In genomic region chr2:69741281-69742169, GRCh38 we compare ENCODE assay signal across 1 cellular context.
TF ChIP-seq lines count a peak whose summit lies in the region.

Gene ANXA4 (plus strand): TSS chr2:69742134. CDS start chr2:69781566, 39,432 bp downstream.

TF ChIP-seq in HepG2, 621 proteins besides CTCF, POLR2A, EP300 and RAD21 (continued from another document and continues in another):
- no peak for TF ChIP-seq CERS6 (CRISPR knock-in tag; IDR thresholded peaks at IDR 0.05)
- no peak for TF ChIP-seq KIAA2018 (CRISPR knock-in tag; IDR thresholded peaks at IDR 0.05; ENCODE audit: borderline replicate concordance)
- peak; percentile 93; the same call in 1 of the 2 replicates for TF ChIP-seq SRY (CRISPR knock-in tag; IDR thresholded peaks at IDR 0.05)
- peak; percentile 80 for TF ChIP-seq SMAD3 (CRISPR knock-in tag; IDR thresholded peaks at IDR 0.05)
- TF ChIP-seq MTF2 (CRISPR knock-in tag; IDR thresholded peaks at IDR 0.05; ENCODE audit: borderline replicate concordance) = peak; percentile 97
- no peak; the same call in 1 of the 2 replicates for TF ChIP-seq DNMT1 (CRISPR knock-in tag; IDR thresholded peaks at IDR 0.05)
- peak; percentile 88 for TF ChIP-seq KLF6 (CRISPR knock-in tag; IDR thresholded peaks at IDR 0.05)
- peak; percentile 29; the same call in 1 of the 2 replicates for TF ChIP-seq ZNF670 (CRISPR knock-in tag; IDR thresholded peaks at IDR 0.05; ENCODE audit: borderline replicate concordance)
- peak; percentile 66 for TF ChIP-seq XRCC5 (optimal IDR thresholded peaks at IDR 0.05; ENCODE audit: low read length)
- no peak for TF ChIP-seq CAMTA2 (CRISPR knock-in tag; IDR thresholded peaks at IDR 0.05; ENCODE audit: borderline replicate concordance)
- TF ChIP-seq, protein P1, sequence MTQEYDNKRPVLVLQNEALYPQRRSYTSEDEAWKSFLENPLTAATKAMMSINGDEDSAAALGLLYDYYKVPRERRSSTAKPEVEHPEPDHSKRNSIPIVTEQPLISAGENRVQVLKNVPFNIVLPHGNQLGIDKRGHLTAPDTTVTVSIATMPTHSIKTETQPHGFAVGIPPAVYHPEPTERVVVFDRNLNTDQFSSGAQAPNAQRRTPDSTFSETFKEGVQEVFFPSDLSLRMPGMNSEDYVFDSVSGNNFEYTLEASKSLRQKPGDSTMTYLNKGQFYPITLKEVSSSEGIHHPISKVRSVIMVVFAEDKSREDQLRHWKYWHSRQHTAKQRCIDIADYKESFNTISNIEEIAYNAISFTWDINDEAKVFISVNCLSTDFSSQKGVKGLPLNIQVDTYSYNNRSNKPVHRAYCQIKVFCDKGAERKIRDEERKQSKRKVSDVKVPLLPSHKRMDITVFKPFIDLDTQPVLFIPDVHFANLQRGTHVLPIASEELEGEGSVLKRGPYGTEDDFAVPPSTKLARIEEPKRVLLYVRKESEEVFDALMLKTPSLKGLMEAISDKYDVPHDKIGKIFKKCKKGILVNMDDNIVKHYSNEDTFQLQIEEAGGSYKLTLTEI (CRISPR knock-in tag; conservative IDR thresholded peaks at IDR 0.05) = no peak
- peak; percentile 69; the same call in 1 of the 2 replicates for TF ChIP-seq KDM3A (CRISPR knock-in tag; IDR thresholded peaks at IDR 0.05; ENCODE audit: low read depth)
- TF ChIP-seq, protein P2, sequence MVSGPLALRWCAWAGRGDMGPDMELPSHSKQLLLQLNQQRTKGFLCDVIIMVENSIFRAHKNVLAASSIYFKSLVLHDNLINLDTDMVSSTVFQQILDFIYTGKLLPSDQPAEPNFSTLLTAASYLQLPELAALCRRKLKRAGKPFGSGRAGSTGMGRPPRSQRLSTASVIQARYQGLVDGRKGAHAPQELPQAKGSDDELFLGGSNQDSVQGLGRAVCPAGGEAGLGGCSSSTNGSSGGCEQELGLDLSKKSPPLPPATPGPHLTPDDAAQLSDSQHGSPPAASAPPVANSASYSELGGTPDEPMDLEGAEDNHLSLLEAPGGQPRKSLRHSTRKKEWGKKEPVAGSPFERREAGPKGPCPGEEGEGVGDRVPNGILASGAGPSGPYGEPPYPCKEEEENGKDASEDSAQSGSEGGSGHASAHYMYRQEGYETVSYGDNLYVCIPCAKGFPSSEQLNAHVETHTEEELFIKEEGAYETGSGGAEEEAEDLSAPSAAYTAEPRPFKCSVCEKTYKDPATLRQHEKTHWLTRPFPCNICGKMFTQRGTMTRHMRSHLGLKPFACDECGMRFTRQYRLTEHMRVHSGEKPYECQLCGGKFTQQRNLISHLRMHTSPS (CRISPR knock-in tag; IDR thresholded peaks at IDR 0.05; ENCODE audit: low read depth) = no peak; the same call in 1 of the 2 replicates
- no peak for TF ChIP-seq ZFP62 (CRISPR knock-in tag; IDR thresholded peaks at IDR 0.05)
- TF ChIP-seq ZNF205 (CRISPR knock-in tag; IDR thresholded peaks at IDR 0.05) = 0 out of 2 replicates have a peak, but pooled peaks have one; percentile 23
- TF ChIP-seq, protein P3, sequence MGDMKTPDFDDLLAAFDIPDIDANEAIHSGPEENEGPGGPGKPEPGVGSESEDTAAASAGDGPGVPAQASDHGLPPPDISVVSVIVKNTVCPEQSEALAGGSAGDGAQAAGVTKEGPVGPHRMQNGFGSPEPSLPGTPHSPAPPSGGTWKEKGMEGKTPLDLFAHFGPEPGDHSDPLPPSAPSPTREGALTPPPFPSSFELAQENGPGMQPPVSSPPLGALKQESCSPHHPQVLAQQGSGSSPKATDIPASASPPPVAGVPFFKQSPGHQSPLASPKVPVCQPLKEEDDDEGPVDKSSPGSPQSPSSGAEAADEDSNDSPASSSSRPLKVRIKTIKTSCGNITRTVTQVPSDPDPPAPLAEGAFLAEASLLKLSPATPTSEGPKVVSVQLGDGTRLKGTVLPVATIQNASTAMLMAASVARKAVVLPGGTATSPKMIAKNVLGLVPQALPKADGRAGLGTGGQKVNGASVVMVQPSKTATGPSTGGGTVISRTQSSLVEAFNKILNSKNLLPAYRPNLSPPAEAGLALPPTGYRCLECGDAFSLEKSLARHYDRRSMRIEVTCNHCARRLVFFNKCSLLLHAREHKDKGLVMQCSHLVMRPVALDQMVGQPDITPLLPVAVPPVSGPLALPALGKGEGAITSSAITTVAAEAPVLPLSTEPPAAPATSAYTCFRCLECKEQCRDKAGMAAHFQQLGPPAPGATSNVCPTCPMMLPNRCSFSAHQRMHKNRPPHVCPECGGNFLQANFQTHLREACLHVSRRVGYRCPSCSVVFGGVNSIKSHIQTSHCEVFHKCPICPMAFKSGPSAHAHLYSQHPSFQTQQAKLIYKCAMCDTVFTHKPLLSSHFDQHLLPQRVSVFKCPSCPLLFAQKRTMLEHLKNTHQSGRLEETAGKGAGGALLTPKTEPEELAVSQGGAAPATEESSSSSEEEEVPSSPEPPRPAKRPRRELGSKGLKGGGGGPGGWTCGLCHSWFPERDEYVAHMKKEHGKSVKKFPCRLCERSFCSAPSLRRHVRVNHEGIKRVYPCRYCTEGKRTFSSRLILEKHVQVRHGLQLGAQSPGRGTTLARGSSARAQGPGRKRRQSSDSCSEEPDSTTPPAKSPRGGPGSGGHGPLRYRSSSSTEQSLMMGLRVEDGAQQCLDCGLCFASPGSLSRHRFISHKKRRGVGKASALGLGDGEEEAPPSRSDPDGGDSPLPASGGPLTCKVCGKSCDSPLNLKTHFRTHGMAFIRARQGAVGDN (CRISPR knock-in tag; IDR thresholded peaks at IDR 0.05) = peak; percentile 99
- TF ChIP-seq ZKSCAN5 (CRISPR knock-in tag; IDR thresholded peaks at IDR 0.05) = 0 out of 2 replicates have a peak, but pooled peaks have one; percentile 33
- TF ChIP-seq, protein P4, sequence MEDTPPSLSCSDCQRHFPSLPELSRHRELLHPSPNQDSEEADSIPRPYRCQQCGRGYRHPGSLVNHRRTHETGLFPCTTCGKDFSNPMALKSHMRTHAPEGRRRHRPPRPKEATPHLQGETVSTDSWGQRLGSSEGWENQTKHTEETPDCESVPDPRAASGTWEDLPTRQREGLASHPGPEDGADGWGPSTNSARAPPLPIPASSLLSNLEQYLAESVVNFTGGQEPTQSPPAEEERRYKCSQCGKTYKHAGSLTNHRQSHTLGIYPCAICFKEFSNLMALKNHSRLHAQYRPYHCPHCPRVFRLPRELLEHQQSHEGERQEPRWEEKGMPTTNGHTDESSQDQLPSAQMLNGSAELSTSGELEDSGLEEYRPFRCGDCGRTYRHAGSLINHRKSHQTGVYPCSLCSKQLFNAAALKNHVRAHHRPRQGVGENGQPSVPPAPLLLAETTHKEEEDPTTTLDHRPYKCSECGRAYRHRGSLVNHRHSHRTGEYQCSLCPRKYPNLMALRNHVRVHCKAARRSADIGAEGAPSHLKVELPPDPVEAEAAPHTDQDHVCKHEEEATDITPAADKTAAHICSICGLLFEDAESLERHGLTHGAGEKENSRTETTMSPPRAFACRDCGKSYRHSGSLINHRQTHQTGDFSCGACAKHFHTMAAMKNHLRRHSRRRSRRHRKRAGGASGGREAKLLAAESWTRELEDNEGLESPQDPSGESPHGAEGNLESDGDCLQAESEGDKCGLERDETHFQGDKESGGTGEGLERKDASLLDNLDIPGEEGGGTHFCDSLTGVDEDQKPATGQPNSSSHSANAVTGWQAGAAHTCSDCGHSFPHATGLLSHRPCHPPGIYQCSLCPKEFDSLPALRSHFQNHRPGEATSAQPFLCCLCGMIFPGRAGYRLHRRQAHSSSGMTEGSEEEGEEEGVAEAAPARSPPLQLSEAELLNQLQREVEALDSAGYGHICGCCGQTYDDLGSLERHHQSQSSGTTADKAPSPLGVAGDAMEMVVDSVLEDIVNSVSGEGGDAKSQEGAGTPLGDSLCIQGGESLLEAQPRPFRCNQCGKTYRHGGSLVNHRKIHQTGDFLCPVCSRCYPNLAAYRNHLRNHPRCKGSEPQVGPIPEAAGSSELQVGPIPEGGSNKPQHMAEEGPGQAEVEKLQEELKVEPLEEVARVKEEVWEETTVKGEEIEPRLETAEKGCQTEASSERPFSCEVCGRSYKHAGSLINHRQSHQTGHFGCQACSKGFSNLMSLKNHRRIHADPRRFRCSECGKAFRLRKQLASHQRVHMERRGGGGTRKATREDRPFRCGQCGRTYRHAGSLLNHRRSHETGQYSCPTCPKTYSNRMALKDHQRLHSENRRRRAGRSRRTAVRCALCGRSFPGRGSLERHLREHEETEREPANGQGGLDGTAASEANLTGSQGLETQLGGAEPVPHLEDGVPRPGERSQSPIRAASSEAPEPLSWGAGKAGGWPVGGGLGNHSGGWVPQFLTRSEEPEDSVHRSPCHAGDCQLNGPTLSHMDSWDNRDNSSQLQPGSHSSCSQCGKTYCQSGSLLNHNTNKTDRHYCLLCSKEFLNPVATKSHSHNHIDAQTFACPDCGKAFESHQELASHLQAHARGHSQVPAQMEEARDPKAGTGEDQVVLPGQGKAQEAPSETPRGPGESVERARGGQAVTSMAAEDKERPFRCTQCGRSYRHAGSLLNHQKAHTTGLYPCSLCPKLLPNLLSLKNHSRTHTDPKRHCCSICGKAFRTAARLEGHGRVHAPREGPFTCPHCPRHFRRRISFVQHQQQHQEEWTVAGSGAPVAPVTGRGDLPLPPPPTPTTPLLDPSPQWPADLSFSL (CRISPR knock-in tag; IDR thresholded peaks at IDR 0.05) = no peak
- TF ChIP-seq, protein P5, sequence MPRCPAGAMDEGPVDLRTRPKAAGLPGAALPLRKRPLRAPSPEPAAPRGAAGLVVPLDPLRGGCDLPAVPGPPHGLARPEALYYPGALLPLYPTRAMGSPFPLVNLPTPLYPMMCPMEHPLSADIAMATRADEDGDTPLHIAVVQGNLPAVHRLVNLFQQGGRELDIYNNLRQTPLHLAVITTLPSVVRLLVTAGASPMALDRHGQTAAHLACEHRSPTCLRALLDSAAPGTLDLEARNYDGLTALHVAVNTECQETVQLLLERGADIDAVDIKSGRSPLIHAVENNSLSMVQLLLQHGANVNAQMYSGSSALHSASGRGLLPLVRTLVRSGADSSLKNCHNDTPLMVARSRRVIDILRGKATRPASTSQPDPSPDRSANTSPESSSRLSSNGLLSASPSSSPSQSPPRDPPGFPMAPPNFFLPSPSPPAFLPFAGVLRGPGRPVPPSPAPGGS (CRISPR knock-in tag; IDR thresholded peaks at IDR 0.05) = peak; percentile 87; the same call in 1 of the 2 replicates
- no peak for TF ChIP-seq NFE2L2 (IDR thresholded peaks at IDR 0.05; ENCODE audit: low read length)
- peak; percentile 69; the same call in 1 of the 2 replicates for TF ChIP-seq THAP8 (CRISPR knock-in tag; IDR thresholded peaks at IDR 0.05; ENCODE audit: borderline replicate concordance)
- TF ChIP-seq NFYC (CRISPR knock-in tag; IDR thresholded peaks at IDR 0.05) = no peak
- peak; percentile 85 for TF ChIP-seq ASH2L (IDR thresholded peaks at IDR 0.05; ENCODE audit: insufficient read length, low read depth, low read length)
- 0 out of 2 replicates have a peak, but pooled peaks have one; percentile 12 for TF ChIP-seq MZF1 (CRISPR knock-in tag; IDR thresholded peaks at IDR 0.05; ENCODE audit: borderline replicate concordance)
- peak; percentile 53; the same call in 1 of the 2 replicates for TF ChIP-seq ZFP82 (CRISPR knock-in tag; IDR thresholded peaks at IDR 0.05; ENCODE audit: borderline replicate concordance)
- TF ChIP-seq ZBTB7B (CRISPR knock-in tag; IDR thresholded peaks at IDR 0.05) = peak; percentile 91
